Comparison of ENCODE assay signal across 24 cellular contexts in the genomic region with DNA sequence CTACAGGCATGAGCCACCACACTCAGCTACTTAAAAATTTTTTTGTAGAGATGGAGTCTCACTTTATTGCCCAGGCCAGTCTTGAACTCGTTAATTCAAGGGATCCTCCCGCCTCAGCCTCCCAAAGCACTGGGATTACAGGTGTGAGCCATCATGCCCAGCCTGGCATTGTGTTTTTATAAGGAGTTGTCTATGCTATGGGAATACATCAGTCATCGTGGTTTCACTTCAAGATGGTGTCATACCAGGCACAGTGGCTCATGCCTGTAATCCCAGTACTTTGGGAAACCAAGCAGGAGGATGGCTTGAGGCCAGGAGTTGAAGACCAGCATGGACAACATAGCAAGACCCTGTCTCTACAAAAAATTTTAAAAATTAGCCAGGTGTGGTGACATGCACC. TPM values are rescaled to one million over a fixed set of nuclear protein-coding genes. Genes with fewer than 3 reads are reported as not detected.
A peak's percentile ranks its signal among the peaks of the same experiment; 100 is the strongest.
DNase-seq lines count a peak whose midpoint lies in the region; ATAC-seq and TF ChIP-seq lines count a peak whose summit lies in the region.
"Had no signal": no experiment of that assay in that cellular context is flagged by ENCODE, and none has a peak within 500 bp of the region (broad histone marks: within the 10 kb centered on the region; RNA-seq: fewer than 3 reads in every experiment).

No MANE protein-coding gene starts in this region.

- CTCF ChIA-PET in activated CD8-positive, alpha-beta T cell treated with anti-CD3 and anti-CD28 coated beads for 36 hours (lab: Charles Lee) = no interaction called here

- TF ChIP-seq CTCF in stomach (IDR thresholded peaks at IDR 0.05) = no peak
- no peak for TF ChIP-seq CTCF in activated CD8-positive, alpha-beta T cell treated with anti-CD3 and anti-CD28 coated beads for 36 hours (IDR thresholded peaks at IDR 0.05)

- peaks cover 42% of the 10 kb centered on the region for H3F3A ChIP-seq in GM23248 (ENCODE audit: insufficient read depth)

- WGBS in GM23248 (ENCODE audit: low coverage in 1 of 2, low lambda C conversion rate in 2 of 2, missing lambda C conversion rate in 2 of 2), 2 experiments = 90 to 95% methylated on average over 3 of the region's 3 CpGs
- WGBS in stomach, 5 donors = 88 to 96% (median 92%) methylated on average over 3 of the region's 3 CpGs

- peaks cover 26% of the 10 kb centered on the region for H3K4me1 Mint-ChIP-seq in activated CD8-positive, alpha-beta T cell treated with anti-CD3 and anti-CD28 coated beads for 36 hours (ENCODE audit: low read depth)
- H3K4me1 Mint-ChIP-seq: B cell; CD8-positive, alpha-beta memory T cell had no signal

- H3K27ac ChIP-seq in GM23248 (no peak overlapping the region), stomach (peak overlapping the region; percentile 73 to 95 (median 84))
- H3K27ac ChIP-seq: SK-N-MC had no signal

- H3K9me3 ChIP-seq in GM23248 (ENCODE audit: low read depth) (no peaks in the 10 kb centered on the region), stomach (no peaks in the 10 kb centered on the region)

- no peaks in the 10 kb centered on the region for H4K20me1 ChIP-seq in GM23248 (ENCODE audit: insufficient read depth)

- no peak overlapping the region for H3K9ac ChIP-seq in GM23248

- H3K9me3 Mint-ChIP-seq in activated CD8-positive, alpha-beta T cell treated with anti-CD3 and anti-CD28 coated beads for 36 hours = no peaks in the 10 kb centered on the region
- H3K9me3 Mint-ChIP-seq: CD8-positive, alpha-beta memory T cell had no signal

- H3K27ac Mint-ChIP-seq in activated CD8-positive, alpha-beta T cell treated with anti-CD3 and anti-CD28 coated beads for 36 hours = no peak overlapping the region
- H3K27ac Mint-ChIP-seq: B cell; CD14-positive monocyte; CD8-positive, alpha-beta memory T cell had no signal

- no peak for TF ChIP-seq EP300 in stomach (IDR thresholded peaks at IDR 0.05)

- peak; percentile 29 for DNase-seq in GM23248
- peak; percentile 57 for DNase-seq in M059J (ENCODE audit: low read depth)
- DNase-seq in kidney tubule cell (ENCODE audit: low spot score) = peak; percentile 54
- no peak for DNase-seq in stomach
- no peak for DNase-seq in activated CD8-positive, alpha-beta T cell treated with anti-CD3 and anti-CD28 coated beads for 36 hours
- no peak for DNase-seq in HPDE6-E6E7 (ENCODE audit: extremely low spot score)
- no peak for DNase-seq in NOMO-1 (lab: John Stamatoyannopoulos, UW; ENCODE audit: unreplicated experiment in 2 of 2)
- DNase-seq: CD8-positive, alpha-beta memory T cell; DMS 273 treated with DMSO at 0.1 percent for 48 hours; DMS79; EL; GF-D8; KG1; NCI-H1092; NCI-H1417 treated with DMSO at 0.1 percent for 48 hours; NCI-H1694 treated with DMSO at 0.1 percent for 48 hours; NCI-H2081; NCI-H2227 treated with DMSO at 0.1 percent for 48 hours; NCI-H526 treated with DMSO at 0.1 percent for 48 hours; SIG-M5 had no signal

- no peak overlapping the region for H3K4me3 Mint-ChIP-seq in activated CD8-positive, alpha-beta T cell treated with anti-CD3 and anti-CD28 coated beads for 36 hours
- H3K4me3 Mint-ChIP-seq: B cell; CD14-positive monocyte; CD8-positive, alpha-beta memory T cell had no signal

- H3K36me3 Mint-ChIP-seq in activated CD8-positive, alpha-beta T cell treated with anti-CD3 and anti-CD28 coated beads for 36 hours (ENCODE audit: low read depth) = no peaks in the 10 kb centered on the region

- POLR2A ChIA-PET in activated CD8-positive, alpha-beta T cell treated with anti-CD3 and anti-CD28 coated beads for 36 hours (lab: Charles Lee) = interaction anchor here (0.7 kb wide), 1 partner anchor 116 kb away, joined by 3 read pairs; no protein-coding TSS in a partner anchor

- H3K9me2 ChIP-seq in GM23248 (ENCODE audit: insufficient read depth) = no peaks in the 10 kb centered on the region

- H3K36me3 ChIP-seq in GM23248 (ENCODE audit: low read depth) (no peaks in the 10 kb centered on the region), stomach (peaks cover 0 to 3% (median 0%) of the 10 kb centered on the region in 4 donors)

- in situ Hi-C loops in GM23248 (cut with MboI) = no loop called here

- no peak overlapping the region for H3K4me2 ChIP-seq in GM23248 (ENCODE audit: unreplicated experiment)

- no peaks in the 10 kb centered on the region for H3K27me3 ChIP-seq in GM23248 (replicated peaks; ENCODE audit: insufficient read depth)
- H3K27me3 ChIP-seq in stomach = no peaks in the 10 kb centered on the region

- intact Hi-C loops in stomach (cut with DNase I; ENCODE audit: low total_unique reads) = no loop called here
- intact Hi-C loops in activated CD8-positive, alpha-beta T cell treated with anti-CD3 and anti-CD28 coated beads for 36 hours (cut with micrococcal nuclease) = no loop called here

- H3K4me3 ChIP-seq in GM23248 = no peak overlapping the region
- H3K4me3 ChIP-seq in stomach = no peak overlapping the region
- H3K4me3 ChIP-seq: SK-N-MC had no signal

- no peaks in the 10 kb centered on the region for H3K27me3 Mint-ChIP-seq in activated CD8-positive, alpha-beta T cell treated with anti-CD3 and anti-CD28 coated beads for 36 hours
- H3K27me3 Mint-ChIP-seq: B cell had no signal

- no peak overlapping the region for H2AFZ ChIP-seq in GM23248

- ATAC-seq in activated CD8-positive, alpha-beta T cell treated with anti-CD3 and anti-CD28 coated beads for 36 hours = no peak
- ATAC-seq: Panc1 had no signal

- TF ChIP-seq POLR2A in stomach (IDR thresholded peaks at IDR 0.05) = no peak

- no peaks in the 10 kb centered on the region; the same call in 1 of the 2 replicates for H3K79me2 ChIP-seq in GM23248 (ENCODE audit: insufficient read depth)

- H3K4me1 ChIP-seq in GM23248 (ENCODE audit: insufficient read depth) (peaks cover 41% of the 10 kb centered on the region), stomach (peaks cover 65 to 94% (median 84%) of the 10 kb centered on the region in 4 donors)

RNA-seq across cellular contexts. Expression of a gene that starts 49.7 kb away (rescaled TPM):
- 10.4 and 16.0 TPM in 2 replicates for total RNA-seq in GM23248 (2014; rRNA removed; shearing (Covaris generic))
- polyA plus RNA-seq in GM23248 (2016; fragmentation: Nextera tagmentation; extraction: Ambion mirVana) (42.3 and 45.5 TPM in 2 replicates), stomach (1,000 to 10,000 TPM in 2 of 3 donors, 100 to 1,000 TPM in 1; 378 to 3,028 (median 2,014) TPM)
- total RNA-seq in M059J (2014; rRNA removed; shearing (Covaris generic)) = 43.6 and 45.0 TPM in 2 replicates
- 1,000 to 10,000 TPM in 1 of 5 donors, 100 to 1,000 TPM in 3, 10 to 100 TPM in 1; 23.2 to 1,029 (median 220) TPM for total RNA-seq in stomach
- total RNA-seq in activated CD8-positive, alpha-beta T cell treated with anti-CD3 and anti-CD28 coated beads for 36 hours = 10 to 100 TPM; 15.8 to 18.5 TPM

Comparison
In these comparisons a context has a peak if more than half of its experiments do, and no peak if none do; other contexts are left out.
1. DNase-seq: peak in GM23248 (single experiment), M059J (single experiment) and kidney tubule cell (single experiment); none in stomach (single experiment), activated CD8-positive, alpha-beta T cell treated with anti-CD3 and anti-CD28 coated beads for 36 hours (single experiment), HPDE6-E6E7 (single experiment) and NOMO-1 (0 of 2).